ENCODE assay signal across 21 cellular contexts in the genomic region with DNA sequence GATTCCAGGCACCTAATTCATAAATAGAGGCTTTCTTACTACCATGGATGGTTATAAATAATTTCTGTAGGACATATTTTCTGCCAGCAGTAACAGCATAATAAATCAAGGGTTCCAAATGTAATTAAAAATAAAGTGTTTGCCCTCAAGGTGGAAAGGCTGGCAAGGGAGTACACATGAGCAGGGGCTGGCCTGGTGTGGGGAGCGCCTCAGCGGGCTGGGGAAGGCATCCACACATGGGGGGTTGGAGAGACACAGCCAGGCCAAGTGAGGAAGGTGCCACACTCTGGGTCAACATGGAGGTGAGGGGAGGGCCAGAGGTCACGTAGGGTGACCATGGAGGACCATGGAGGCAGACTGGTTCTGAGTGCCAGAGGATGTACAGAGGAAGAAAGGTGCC.
"Had no signal": no experiment of that assay in that cellular context is flagged by ENCODE, and none has a peak within 500 bp of the region (broad histone marks: within the 10 kb centered on the region; RNA-seq: fewer than 3 reads in every experiment).

No MANE protein-coding gene starts in this region.

- H3K36me3 ChIP-seq: uterus had no signal

- H3K27ac Mint-ChIP-seq: progenitor cell of endocrine pancreas had no signal

- DNase-seq: effector memory CD4-positive, alpha-beta T cell; gastrocnemius medialis; heart right ventricle; hypothalamus; kidney glomerular epithelial cell; mesendoderm; naive B cell; occipital lobe; pancreas; right cardiac atrium; stimulated activated CD4-positive, alpha-beta T cell treated with anti-CD3 and anti-CD28 coated beads, Interleukin-2, amount 100 ng/mL, for 48 hours; stimulated activated naive CD4-positive, alpha-beta T cell treated with Interleukin-2 at 50 U/mL for 16 hours; thyroid gland; uterus had no signal

- H3K27ac ChIP-seq: epithelial cell of prostate, esophagus muscularis mucosa, gastrocnemius medialis, heart right ventricle, pancreas, suprapubic skin, thyroid gland, upper lobe of left lung, uterus had no signal

- H3K27me3 Mint-ChIP-seq: naive B cell, progenitor cell of endocrine pancreas had no signal

- H3K27me3 ChIP-seq: esophagus muscularis mucosa, gastrocnemius medialis, heart right ventricle, pancreas, suprapubic skin, thyroid gland, upper lobe of left lung, uterus had no signal

- H3K4me2 ChIP-seq: smooth muscle cell had no signal

- H3K9me3 Mint-ChIP-seq: naive B cell had no signal

- H3K4me1 ChIP-seq: gastrocnemius medialis, pancreas, suprapubic skin, thyroid gland, upper lobe of left lung, uterus had no signal

- H3K4me3 ChIP-seq: esophagus muscularis mucosa, gastrocnemius medialis, heart right ventricle, pancreas, smooth muscle cell, suprapubic skin, thyroid gland, upper lobe of left lung, uterus had no signal

- ATAC-seq: gastrocnemius medialis, heart right ventricle, pancreas had no signal

- H3K9me3 ChIP-seq: esophagus muscularis mucosa, gastrocnemius medialis, heart right ventricle, pancreas, suprapubic skin, thyroid gland, upper lobe of left lung, uterus had no signal

- H3K4me3 Mint-ChIP-seq: naive B cell had no signal

- H3K4me1 Mint-ChIP-seq: naive B cell, nephron had no signal
